Comparison of ENCODE assay signal across 16 cellular contexts in genomic region chr2:1881998-1882397, GRCh38.
A peak's percentile ranks its signal among the peaks of the same experiment; 100 is the strongest.
DNase-seq lines count a peak whose midpoint lies in the region; ATAC-seq and TF ChIP-seq lines count a peak whose summit lies in the region.
"Had no signal": no experiment of that assay in that cellular context is flagged by ENCODE, and none has a peak within 500 bp of the region (broad histone marks: within the 10 kb centered on the region; RNA-seq: fewer than 3 reads in every experiment).

No MANE protein-coding gene starts in this region.

- no peaks in the 10 kb centered on the region for H3K9me3 ChIP-seq in BLaER1
- H3K9me3 ChIP-seq in WERI-Rb-1 (ENCODE audit: severe bottlenecking) = no peaks in the 10 kb centered on the region
- H3K9me3 ChIP-seq: Caco-2 had no signal

- H3K4me1 ChIP-seq in BLaER1 = peaks cover 12% of the 10 kb centered on the region
- H3K4me1 ChIP-seq: Caco-2 had no signal

- no peak overlapping the region for H3K4me3 ChIP-seq in BLaER1
- H3K4me3 ChIP-seq in WERI-Rb-1 (ENCODE audit: low read depth, low read length) = no peak overlapping the region
- H3K4me3 ChIP-seq: K562 had no signal

- intact Hi-C loops in posterior vena cava (cut with DNase I) = no loop called here

- TF ChIP-seq CTCF in WERI-Rb-1 (IDR thresholded peaks at IDR 0.05; ENCODE audit: low read depth, low read length) = no peak

- H3K9ac ChIP-seq in BLaER1 = no peak overlapping the region

- no peaks in the 10 kb centered on the region for H4K20me1 ChIP-seq in BLaER1

- DNase-seq in WERI-Rb-1 (no peak), mesenteric fat pad (ENCODE audit: low spot score) (peak; percentile 49), posterior vena cava (ENCODE audit: low spot score) (peak; percentile 70), NCI-H1436 (lab: John Stamatoyannopoulos, UW) (no peak), HuH-7 (ENCODE audit: low spot score) (no peak), substantia nigra (lab: John Stamatoyannopoulos, UW) (no peak)
- DNase-seq: 8988T; C1 segment of cervical spinal cord; Caco-2; CD4-positive, CD25-positive, alpha-beta regulatory T cell; GOT3; H9; IMR-90 had no signal

- H3K36me3 ChIP-seq in BLaER1 (no peaks in the 10 kb centered on the region), WERI-Rb-1 (no peaks in the 10 kb centered on the region)

- H3K27me3 ChIP-seq in BLaER1 = no peaks in the 10 kb centered on the region
- no peaks in the 10 kb centered on the region for H3K27me3 ChIP-seq in WERI-Rb-1 (ENCODE audit: insufficient read depth, low read depth, severe bottlenecking)

- ATAC-seq in GM18511 (IDR thresholded peaks at IDR 0.05; ENCODE audit: unreplicated experiment) = no peak
- ATAC-seq: K562 had no signal

- peak overlapping the region; percentile 53 for H3K4me2 ChIP-seq in BLaER1

- H3K27ac ChIP-seq in BLaER1 = no peak overlapping the region
- peak overlapping the region; percentile 19; the same call in 1 of the 2 replicates for H3K27ac ChIP-seq in WERI-Rb-1
- H3K27ac ChIP-seq in substantia nigra (ENCODE audit: low read depth, low read length, poor library complexity, severe bottlenecking) = no peak overlapping the region

Comparison
In these comparisons a context has a peak if more than half of its experiments do, and no peak if none do; other contexts are left out.
1. DNase-seq: peak in mesenteric fat pad (single experiment) and posterior vena cava (single experiment); none in WERI-Rb-1 (single experiment), NCI-H1436 (single experiment), HuH-7 (single experiment) and substantia nigra (0 of 49).